8 cellular contexts compared by ENCODE assay signal in the genomic region with DNA sequence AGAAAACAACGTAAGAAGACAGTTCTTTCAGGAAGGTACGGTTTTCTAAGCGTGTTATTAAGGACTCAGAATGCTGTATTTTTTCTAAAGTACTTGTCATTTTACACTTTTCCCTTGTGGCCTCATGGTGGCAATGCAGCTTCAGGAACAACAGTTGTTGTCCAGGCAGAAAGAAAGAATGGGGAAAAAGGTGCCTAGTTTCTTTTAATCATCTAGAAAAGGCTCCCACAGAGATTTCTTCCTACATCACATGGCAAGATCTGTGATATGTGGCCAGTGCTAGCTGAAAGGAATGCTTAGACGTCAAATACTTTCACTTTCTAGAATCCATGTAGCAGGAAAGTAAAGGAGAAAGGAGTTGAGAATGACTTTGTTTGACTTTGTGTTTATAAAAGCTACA. TPM values are rescaled to one million over a fixed set of nuclear protein-coding genes. Genes with fewer than 3 reads are reported as not detected.
DNase-seq lines count a peak whose midpoint lies in the region; ATAC-seq, FAIRE-seq and TF ChIP-seq lines count a peak whose summit lies in the region.

No MANE protein-coding gene starts in this region.

- H3K9me3 Mint-ChIP-seq in Calu3 (ENCODE audit: low read depth, unreplicated experiment) = peaks cover 5% of the 10 kb centered on the region

- H2AFZ ChIP-seq in PC-9 (no peak overlapping the region; the same call in 1 of the 2 replicates), endothelial cell of umbilical vein (ENCODE audit: low read depth, low read length) (peak overlapping the region; percentile 64), osteoblast (ENCODE audit: low read length) (peak overlapping the region; percentile 83)

- H3K9me2 ChIP-seq in PC-9 (ENCODE audit: insufficient read depth) = no peaks in the 10 kb centered on the region

- H3K4me1 ChIP-seq in PC-9 (replicated peaks; ENCODE audit: insufficient read depth) = no peaks in the 10 kb centered on the region
- no peaks in the 10 kb centered on the region for H3K4me1 ChIP-seq in endothelial cell of umbilical vein (ENCODE audit: control insufficient read depth, extremely low read depth, insufficient read depth, low read length)
- no peaks in the 10 kb centered on the region for H3K4me1 ChIP-seq in osteoblast (ENCODE audit: insufficient read depth, low read length)

- TF ChIP-seq CTCF in Calu3 (IDR thresholded peaks at IDR 0.05; ENCODE audit: unreplicated experiment) (peak; percentile 45), PC-9 (conservative IDR thresholded peaks at IDR 0.05) (peak; percentile 67), endothelial cell of umbilical vein (IDR thresholded peaks at IDR 0.05; ENCODE audit: extremely low read depth in 1 of 2, insufficient read depth in 1 of 2, low read depth in 1 of 2, low read length in 2 of 2) (peak; percentile 15 to 24), osteoblast (IDR thresholded peaks at IDR 0.05; ENCODE audit: extremely low read depth, low read depth, low read length) (peak; percentile 56)

- H3K36me3 ChIP-seq in PC-9 (ENCODE audit: low read depth) = no peaks in the 10 kb centered on the region
- H3K36me3 ChIP-seq in endothelial cell of umbilical vein (ENCODE audit: control insufficient read depth in 2 of 2, extremely low read depth in 1 of 2, insufficient read depth in 2 of 2, low read length in 2 of 2) = no peaks in the 10 kb centered on the region
- H3K36me3 ChIP-seq in osteoblast (ENCODE audit: insufficient read depth, low read length) = no peaks in the 10 kb centered on the region

- dilution Hi-C loops in endothelial cell of umbilical vein (cut with MboI; ENCODE audit: extremely low pct_ligation_motif_present, low sequenced_read_pairs) = no loop called here

- H3K9me3 ChIP-seq in PC-9 (ENCODE audit: insufficient read depth, low read depth) (no peaks in the 10 kb centered on the region), endothelial cell of umbilical vein (replicated peaks; ENCODE audit: control insufficient read depth, insufficient read depth, low read length) (no peaks in the 10 kb centered on the region), osteoblast (ENCODE audit: low read depth, low read length) (no peaks in the 10 kb centered on the region)

- TF ChIP-seq POLR2A in endothelial cell of umbilical vein (IDR thresholded peaks at IDR 0.05; ENCODE audit: low read depth, low read length) = no peak

- no peak overlapping the region for H3K27ac ChIP-seq in PC-9
- H3K27ac ChIP-seq in endothelial cell of umbilical vein (ENCODE audit: insufficient read depth, low read depth, low read length) = no peak overlapping the region
- no peak overlapping the region for H3K27ac ChIP-seq in osteoblast (ENCODE audit: low read depth, low read length)

- POLR2A ChIA-PET in HEK293T (lab: Yijun Ruan, JAX) (no interaction called here), PC-9 (lab: Charles Lee; ENCODE audit: unreplicated experiment) (no interaction called here), endothelial cell of umbilical vein (lab: Charles Lee) (no interaction called here)

- BruUV-seq in Calu3 (replicated peaks; lab: Mats Ljungman, UMichigan) (no TSS peak), PC-9 (replicated peaks; lab: Mats Ljungman, UMichigan) (no TSS peak), endothelial cell of umbilical vein (replicated peaks; lab: Mats Ljungman, UMichigan) (no TSS peak)

- peaks cover 20% of the 10 kb centered on the region for H3K4me1 Mint-ChIP-seq in Calu3 (ENCODE audit: low read depth, unreplicated experiment)

- ATAC-seq in GM18867 (IDR thresholded peaks at IDR 0.05; ENCODE audit: unreplicated experiment) = no peak

- intact Hi-C loops in Calu3 (cut with micrococcal nuclease; ENCODE audit: unreplicated experiment) (loop anchor here (1.0 to 10.0 kb wide), 6 partner anchors 330 to 1136 kb away; partner anchors contain the start of gene NDST3), PC-9 (cut with micrococcal nuclease; ENCODE audit: unreplicated experiment) (loop anchor here (1.0 to 10.0 kb wide), 4 partner anchors 270 to 1136 kb away; partner anchors contain the start of gene NDST3), endothelial cell of umbilical vein (cut with micrococcal nuclease) (loop anchor here (1.0 to 2.0 kb wide), 3 partner anchors 900 to 1136 kb away; partner anchors contain the start of gene NDST3)

- no peak overlapping the region for H3K4me3 ChIP-seq in PC-9
- H3K4me3 ChIP-seq in endothelial cell of umbilical vein (replicated peaks in 1 of 3; ENCODE audit: insufficient read depth in 1 of 3, low read depth in 1 of 3, low read length in 3 of 3) = no peak overlapping the region
- H3K4me3 ChIP-seq in osteoblast (ENCODE audit: insufficient read depth, low read length) = peak overlapping the region; percentile 36

- no peaks in the 10 kb centered on the region for H4K20me1 ChIP-seq in PC-9 (ENCODE audit: insufficient read depth)
- H4K20me1 ChIP-seq in endothelial cell of umbilical vein (replicated peaks; ENCODE audit: control insufficient read depth, extremely low read depth, insufficient read depth, low read length) = no peaks in the 10 kb centered on the region
- H4K20me1 ChIP-seq in osteoblast (ENCODE audit: insufficient read depth, low read length) = no peaks in the 10 kb centered on the region

- H3K27me3 ChIP-seq in PC-9 (ENCODE audit: insufficient read depth, low read depth) (no peaks in the 10 kb centered on the region), endothelial cell of umbilical vein (ENCODE audit: control insufficient read depth in 2 of 2, insufficient read depth in 2 of 2, low read length in 2 of 2) (no peaks in the 10 kb centered on the region), osteoblast (ENCODE audit: insufficient read depth, low read length) (no peaks in the 10 kb centered on the region)

- no peaks in the 10 kb centered on the region for H3K27me3 Mint-ChIP-seq in Calu3 (ENCODE audit: unreplicated experiment)

- no peak overlapping the region for H3K27ac Mint-ChIP-seq in Calu3 (ENCODE audit: unreplicated experiment)

- no peaks in the 10 kb centered on the region for H3K79me2 ChIP-seq in PC-9 (ENCODE audit: low read depth)
- H3K79me2 ChIP-seq in endothelial cell of umbilical vein (ENCODE audit: control insufficient read depth, insufficient read depth, low read length) = no peaks in the 10 kb centered on the region
- H3K79me2 ChIP-seq in osteoblast (ENCODE audit: insufficient read depth, low read length) = no peaks in the 10 kb centered on the region

- no peaks in the 10 kb centered on the region for H3K36me3 Mint-ChIP-seq in Calu3 (ENCODE audit: insufficient read depth, unreplicated experiment)

- no peak overlapping the region for H3K4me3 Mint-ChIP-seq in Calu3 (ENCODE audit: low read depth, unreplicated experiment)

- FAIRE-seq in endothelial cell of umbilical vein (lab: Jason Lieb, UNC) = peak; percentile 55
- no peak for FAIRE-seq in GM19239 (lab: Jason Lieb, UNC)

- H3K9ac ChIP-seq in endothelial cell of umbilical vein (replicated peaks; ENCODE audit: extremely low read depth, insufficient read depth, low read length) = no peak overlapping the region

- H3K9me1 ChIP-seq in endothelial cell of umbilical vein (replicated peaks; ENCODE audit: control insufficient read depth, extremely low read depth, insufficient read depth, low read length) = no peaks in the 10 kb centered on the region

- H3K4me2 ChIP-seq in PC-9 = no peak overlapping the region
- H3K4me2 ChIP-seq in endothelial cell of umbilical vein (ENCODE audit: insufficient read depth, low read length) = no peak overlapping the region
- H3K4me2 ChIP-seq in osteoblast (ENCODE audit: insufficient read depth, low read length) = peak overlapping the region; percentile 65

- peak; percentile 41 for DNase-seq in Calu3
- peak; percentile 37 for DNase-seq in HEK293T (ENCODE audit: extremely low spot score)
- DNase-seq in PC-9 = peak; percentile 29 to 36
- DNase-seq in endothelial cell of umbilical vein (ENCODE audit: low read depth, low spot score) = peak; percentile 43
- DNase-seq in osteoblast (ENCODE audit: insufficient read length, low spot score, missing footprints) = no peak
- DNase-seq in GM19239 (ENCODE audit: insufficient read length, low spot score) = no peak
- DNase-seq in activated CD8-positive, alpha-beta memory T cell treated with anti-CD3 and anti-CD28 coated beads, Interleukin-2, amount 50 U/mL, for 48 hours = no peak

- no peaks in the 10 kb centered on the region for H3F3A ChIP-seq in PC-9 (ENCODE audit: insufficient read depth, low read depth)

- CTCF ChIA-PET in Calu3 (lab: Charles Lee) = interaction anchor here (1.0 to 2.2 kb wide), 3 partner anchors 416 to 900 kb away, joined by 3 to 5 read pairs (median 3); no protein-coding TSS in a partner anchor
- CTCF ChIA-PET in HEK293T (lab: Yijun Ruan, JAX) = interaction anchor here (0.5 to 1.6 kb wide), 2 partner anchors 566 to 899 kb away, joined by 3 to 15 read pairs; partner anchors contain the start of gene NDST3
- CTCF ChIA-PET in PC-9 (lab: Charles Lee) = no interaction called here
- CTCF ChIA-PET in endothelial cell of umbilical vein (lab: Charles Lee) = interaction anchor here (0.8 to 2.3 kb wide), 16 partner anchors 9 to 1219 kb away, joined by 3 to 24 read pairs (median 4); partner anchors contain the start of genes NDST3 and PRSS12

TF ChIP-seq in HEK293T, 16 proteins besides CTCF, POLR2A, EP300 and RAD21:
- no peak for TF ChIP-seq HDGF (IDR thresholded peaks at IDR 0.05; ENCODE audit: borderline replicate concordance)

TF ChIP-seq in endothelial cell of umbilical vein, 7 proteins besides CTCF, POLR2A, EP300 and RAD21 (continues in another document):
- no peak for TF ChIP-seq POLR2AphosphoS5 (IDR thresholded peaks at IDR 0.05; ENCODE audit: insufficient read depth, low read depth, low read length)
- no peak for TF ChIP-seq JUN (IDR thresholded peaks at IDR 0.05; ENCODE audit: borderline replicate concordance, insufficient read depth, insufficient read length, low read depth)
- no peak for TF ChIP-seq MYC (IDR thresholded peaks at IDR 0.05; ENCODE audit: low read depth, low read length)
- no peak for TF ChIP-seq FOS (IDR thresholded peaks at IDR 0.05; ENCODE audit: borderline replicate concordance, insufficient read depth, low read length)
- no peak for TF ChIP-seq GATA2 (IDR thresholded peaks at IDR 0.05; ENCODE audit: insufficient read depth, insufficient read length, low read depth, low read length)
- TF ChIP-seq EZH2 (IDR thresholded peaks at IDR 0.05; ENCODE audit: borderline replicate concordance, low read depth, low read length, severe bottlenecking) = no peak

RNA-seq across cellular contexts. Expression of gene TRAM1L1, which starts 49.0 kb away (rescaled TPM):
- total RNA-seq in Calu3 (2022) (1.4 and 1.6 TPM in 2 replicates), PC-9 (2021) (1.1 and 1.6 TPM in 2 replicates), endothelial cell of umbilical vein (0.88 and 1.1 TPM in 2 replicates), osteoblast (4.3 and 8.5 TPM in 2 replicates)
- 0.65 and 0.88 TPM in 2 replicates for polyA plus RNA-seq in endothelial cell of umbilical vein
- 0.63 and 0.68 TPM in 2 replicates for polyA plus RNA-seq in endothelial cell of umbilical vein (2011; cell fraction: cytosol; rRNA removed)
- 0.36 and 0.51 TPM in 2 replicates for polyA plus RNA-seq in endothelial cell of umbilical vein (2011; cell fraction: nucleus; rRNA removed)
- 0.23 and 0.60 TPM in 2 replicates for polyA plus RNA-seq in endothelial cell of umbilical vein (2012)
- polyA minus RNA-seq in endothelial cell of umbilical vein = 1.3 and 1.4 TPM in 2 replicates
- not detected for polyA minus RNA-seq in endothelial cell of umbilical vein (2011; cell fraction: cytosol; rRNA and poly(A)+ RNA removed)
- polyA minus RNA-seq in endothelial cell of umbilical vein (2011; cell fraction: nucleus; rRNA and poly(A)+ RNA removed) = 0.67 and 1.0 TPM in 2 replicates

Comparison
In these comparisons a context has a peak if more than half of its experiments do, and no peak if none do; other contexts are left out.
1. DNase-seq: peak in Calu3 (single experiment), HEK293T (single experiment), PC-9 (2 of 2) and endothelial cell of umbilical vein (single experiment); none in osteoblast (single experiment), GM19239 (single experiment) and activated CD8-positive, alpha-beta memory T cell treated with anti-CD3 and anti-CD28 coated beads, Interleukin-2, amount 50 U/mL, for 48 hours (single experiment).
2. Peak in every context shown above with its lines, with median percentiles within 50 percentile points of each other: CTCF ChIP-seq.